ENCODE assay signal across 8 cellular contexts in the genomic region with DNA sequence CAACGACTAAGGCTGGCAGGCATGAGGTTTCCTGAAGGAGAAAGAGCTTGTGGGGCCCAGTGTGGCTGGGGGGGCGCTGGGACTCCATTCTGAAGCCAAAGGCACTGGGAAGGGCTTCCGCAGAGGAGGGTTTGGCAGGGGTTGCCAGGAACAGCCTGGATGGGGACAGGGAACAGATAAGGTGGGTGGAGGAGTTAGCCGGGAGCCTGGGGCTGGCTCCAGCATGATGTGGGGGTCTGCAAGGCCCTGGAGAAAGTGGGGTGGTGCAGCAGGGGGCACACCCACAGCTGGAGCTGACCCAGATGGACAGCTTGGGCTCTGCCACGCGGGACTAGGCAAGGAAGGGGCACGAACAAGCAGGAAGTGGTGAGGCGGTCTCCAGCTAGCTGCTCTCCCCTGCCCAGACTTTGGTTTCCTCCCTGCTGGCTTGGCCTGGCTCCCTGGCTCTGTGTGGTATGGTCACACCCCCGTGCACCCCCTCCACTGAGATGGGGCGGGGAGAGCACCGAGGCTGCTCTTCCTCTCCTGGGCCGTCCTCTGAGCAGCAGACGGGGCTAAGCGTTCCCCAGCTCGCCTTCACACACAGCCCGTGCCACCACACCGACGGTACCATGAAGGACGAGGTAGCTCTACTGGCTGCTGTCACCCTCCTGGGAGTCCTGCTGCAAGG. TPM values are rescaled to one million over a fixed set of nuclear protein-coding genes. Genes with fewer than 3 reads are reported as not detected.
DNase-seq lines count a peak whose midpoint lies in the region; ATAC-seq and TF ChIP-seq lines count a peak whose summit lies in the region.

A gene with protein sequence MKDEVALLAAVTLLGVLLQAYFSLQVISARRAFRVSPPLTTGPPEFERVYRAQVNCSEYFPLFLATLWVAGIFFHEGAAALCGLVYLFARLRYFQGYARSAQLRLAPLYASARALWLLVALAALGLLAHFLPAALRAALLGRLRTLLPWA (plus strand): TSS at position 517 of the 670 bp plus-strand sequence. CDS start 95 bp downstream, at position 612.

- no peaks in the 10 kb centered on the region for H3K9me3 Mint-ChIP-seq in activated CD8-positive, alpha-beta T cell treated with anti-CD3 and anti-CD28 coated beads, Interleukin-2, amount 10 ng/mL, durations not matched to agents 7 days and 5 days (ENCODE audit: insufficient read depth)
- peaks cover 0 to 1% (median 0%) of the 10 kb centered on the region in 9 donors for H3K9me3 Mint-ChIP-seq in naive thymus-derived CD8-positive, alpha-beta T cell

- H3K9me3 ChIP-seq in AG04450 (ENCODE audit: control insufficient read depth, insufficient read depth, low read length): no peaks in the 10 kb centered on the region; the same call in 1 of the 2 replicates

- peak within 1 kb of the TSS; percentile 82 for H3K27ac Mint-ChIP-seq in activated CD8-positive, alpha-beta T cell treated with anti-CD3 and anti-CD28 coated beads, Interleukin-2, amount 10 ng/mL, durations not matched to agents 7 days and 5 days
- H3K27ac Mint-ChIP-seq in naive thymus-derived CD8-positive, alpha-beta T cell: peak within 1 kb of the TSS; percentile 78 to 90 (median 88)

- POLR2A ChIA-PET in AG04450 (lab: Yijun Ruan, JAX): interaction anchor here (1.2 to 1.7 kb wide), 3 partner anchors 11 to 170 kb away, joined by 3 to 6 read pairs (median 5); a partner anchor contains a TSS
- POLR2A ChIA-PET in activated CD8-positive, alpha-beta T cell treated with anti-CD3 and anti-CD28 coated beads, Interleukin-2, amount 10 ng/mL, durations not matched to agents 7 days and 5 days (lab: Charles Lee): interaction anchor here (0.6 to 2.0 kb wide), 4 partner anchors 33 to 170 kb away, joined by 3 to 6 read pairs (median 4); a partner anchor contains a TSS
- POLR2A ChIA-PET in naive thymus-derived CD8-positive, alpha-beta T cell (lab: Charles Lee): interaction anchor here (0.5 to 5.3 kb wide), 10 partner anchors 9 to 170 kb away, joined by 3 to 41 read pairs (median 6); a partner anchor contains a TSS

- CTCF ChIA-PET in AG04450 (lab: Charles Lee): interaction anchor here (1.9 kb wide), 1 partner anchor 31 kb away, joined by 4 read pairs; no protein-coding TSS in a partner anchor
- CTCF ChIA-PET in activated CD8-positive, alpha-beta T cell treated with anti-CD3 and anti-CD28 coated beads, Interleukin-2, amount 10 ng/mL, durations not matched to agents 7 days and 5 days (lab: Charles Lee): interaction anchor here (1.4 to 6.3 kb wide), 3 partner anchors 8 to 31 kb away, joined by 7 to 48 read pairs (median 13); a partner anchor contains a TSS

- peak; percentile 33 for ATAC-seq in HG03571 (IDR thresholded peaks at IDR 0.05; ENCODE audit: unreplicated experiment)
- ATAC-seq in activated CD8-positive, alpha-beta T cell treated with anti-CD3 and anti-CD28 coated beads, Interleukin-2, amount 10 ng/mL, durations not matched to agents 7 days and 5 days: peak; percentile 55
- ATAC-seq in esophagus mucosa: peak; percentile 32
- peak; percentile 59 to 78 for ATAC-seq in naive thymus-derived CD8-positive, alpha-beta T cell
- no peak for ATAC-seq in GM21529 (IDR thresholded peaks at IDR 0.05; ENCODE audit: unreplicated experiment)

- no peaks in the 10 kb centered on the region for H3K27me3 Mint-ChIP-seq in activated CD8-positive, alpha-beta T cell treated with anti-CD3 and anti-CD28 coated beads, Interleukin-2, amount 10 ng/mL, durations not matched to agents 7 days and 5 days (ENCODE audit: low read depth)
- H3K27me3 Mint-ChIP-seq in naive thymus-derived CD8-positive, alpha-beta T cell: no peaks in the 10 kb centered on the region

- peaks cover 35% of the 10 kb centered on the region for H3K4me1 Mint-ChIP-seq in activated CD8-positive, alpha-beta T cell treated with anti-CD3 and anti-CD28 coated beads, Interleukin-2, amount 10 ng/mL, durations not matched to agents 7 days and 5 days (ENCODE audit: low read depth)
- peaks cover 18 to 37% (median 31%) of the 10 kb centered on the region in 4 donors for H3K4me1 Mint-ChIP-seq in naive thymus-derived CD8-positive, alpha-beta T cell

- H3K4me3 Mint-ChIP-seq in activated CD8-positive, alpha-beta T cell treated with anti-CD3 and anti-CD28 coated beads, Interleukin-2, amount 10 ng/mL, durations not matched to agents 7 days and 5 days: peak within 1 kb of the TSS; percentile 61
- H3K4me3 Mint-ChIP-seq in naive thymus-derived CD8-positive, alpha-beta T cell: peak within 1 kb of the TSS; percentile 57 to 82 (median 69)

- DNase-seq in AG04450 (ENCODE audit: low read depth, low spot score): no peak
- peak; percentile 83 for DNase-seq in activated CD8-positive, alpha-beta T cell treated with anti-CD3 and anti-CD28 coated beads, Interleukin-2, amount 10 ng/mL, durations not matched to agents 7 days and 5 days
- DNase-seq in naive thymus-derived CD8-positive, alpha-beta T cell: peak in 9 of 10 donors; percentile 32 to 84 (median 51)
- DNase-seq in COLO829 (ENCODE audit: low spot score): no peak
- DNase-seq in NCI-H524 treated with DMSO at 0.1 percent for 48 hours (lab: John Stamatoyannopoulos, UW): no peak

- no peaks in the 10 kb centered on the region for H3K27me3 ChIP-seq in AG04450 (ENCODE audit: control insufficient read depth, insufficient read depth, low read length)

- no peak for TF ChIP-seq CTCF in AG04450 (IDR thresholded peaks at IDR 0.05; ENCODE audit: low read depth, low read length)

- H3K4me3 ChIP-seq in AG04450 (ENCODE audit: low read depth, low read length): peak within 1 kb of the TSS; percentile 15; the same call in 1 of the 2 replicates

- H3K36me3 Mint-ChIP-seq in activated CD8-positive, alpha-beta T cell treated with anti-CD3 and anti-CD28 coated beads, Interleukin-2, amount 10 ng/mL, durations not matched to agents 7 days and 5 days (ENCODE audit: low read depth): peaks cover 13% of the 10 kb centered on the region
- H3K36me3 Mint-ChIP-seq in naive thymus-derived CD8-positive, alpha-beta T cell: peaks cover 0 to 3% (median 0%) of the 10 kb centered on the region in 3 donors

- no peak within 1 kb of the TSS for H3K27ac ChIP-seq in AG04450 (ENCODE audit: low read depth, low read length)

RNA-seq across cellular contexts. Expression of the gene that starts here (rescaled TPM):
- polyA plus RNA-seq in AG04450 (2011; rRNA removed): 0.40 and 0.56 TPM in 2 replicates
- 0.46 TPM in 1 of 2 replicates, not detected in the other for polyA minus RNA-seq in AG04450 (2011; rRNA and poly(A)+ RNA removed)
- 1 to 10 TPM; 3.7 to 3.8 TPM for total RNA-seq in activated CD8-positive, alpha-beta T cell treated with anti-CD3 and anti-CD28 coated beads, Interleukin-2, amount 10 ng/mL, durations not matched to agents 7 days and 5 days
- 5.1 TPM for total RNA-seq in esophagus mucosa
- 1 to 10 TPM; 5.5 to 6.1 TPM for total RNA-seq in naive thymus-derived CD8-positive, alpha-beta T cell
- 1 to 10 TPM; 1.5 to 2.9 (median 2.0) TPM for polyA plus RNA-seq in naive thymus-derived CD8-positive, alpha-beta T cell

Comparison
In these comparisons a context has a peak if more than half of its experiments do, and no peak if none do; other contexts are left out.
1. DNase-seq: peak in activated CD8-positive, alpha-beta T cell treated with anti-CD3 and anti-CD28 coated beads, Interleukin-2, amount 10 ng/mL, durations not matched to agents 7 days and 5 days (single experiment) and naive thymus-derived CD8-positive, alpha-beta T cell (9 of 10); none in AG04450 (single experiment), COLO829 (single experiment) and NCI-H524 treated with DMSO at 0.1 percent for 48 hours (single experiment).